In genomic region chr10:101840741-101841453, GRCh38 we compare ENCODE assay signal across 8 cellular contexts. TPM values are rescaled to one million over a fixed set of nuclear protein-coding genes. Genes with fewer than 3 reads are reported as not detected.
DNase-seq lines count a peak whose midpoint lies in the region; ATAC-seq and TF ChIP-seq lines count a peak whose summit lies in the region.

No MANE protein-coding gene starts in this region.

- H3K36me3 ChIP-seq in A673 (ENCODE audit: insufficient read depth, low read length, poor library complexity, severe bottlenecking) (no peaks in the 10 kb centered on the region), colonic mucosa (no peaks in the 10 kb centered on the region)

- CTCF ChIA-PET in A673 (lab: Charles Lee): interaction anchor here (0.6 to 3.7 kb wide), 23 partner anchors 8 to 386 kb away, joined by 3 to 71 read pairs (median 4); partner anchors contain the start of genes NPM3 and OGA

- no TSS peak for BruUV-seq in A673 (replicated peaks; lab: Mats Ljungman, UMichigan)

- H3K27ac ChIP-seq in A673 (ENCODE audit: low read depth, low read length, poor library complexity, severe bottlenecking) (no peak overlapping the region), colonic mucosa (no peak overlapping the region)

- peak overlapping the region; percentile 40 for H3K4me3 ChIP-seq in A673 (ENCODE audit: low read depth, low read length, poor library complexity, severe bottlenecking)
- H3K4me3 ChIP-seq in colonic mucosa: peak overlapping the region; percentile 24

- H3K4me1 ChIP-seq in A673 (ENCODE audit: insufficient read depth, low read length, poor library complexity, severe bottlenecking) (peaks cover 9% of the 10 kb centered on the region), colonic mucosa (peaks cover 10% of the 10 kb centered on the region)

- ATAC-seq in GM18520 (IDR thresholded peaks at IDR 0.05; ENCODE audit: unreplicated experiment): peak; percentile 49
- peak; percentile 70 for ATAC-seq in HG03108 (IDR thresholded peaks at IDR 0.05; ENCODE audit: unreplicated experiment)
- peak; percentile 82 for ATAC-seq in left lobe of liver

- H3K9me3 ChIP-seq in A673 (ENCODE audit: low read depth, low read length, poor library complexity, severe bottlenecking) (no peaks in the 10 kb centered on the region), colonic mucosa (no peaks in the 10 kb centered on the region)

- intact Hi-C loops in A673 (cut with micrococcal nuclease; ENCODE audit: unreplicated experiment): loop anchor here (1.0 kb wide), 2 partner anchors 169 to 232 kb away; no protein-coding TSS in a partner anchor
- intact Hi-C loops in colonic mucosa (cut with DNase I): loop anchor here (2.0 kb wide), 2 partner anchors 170 to 232 kb away; no protein-coding TSS in a partner anchor

- H3K9ac ChIP-seq in colonic mucosa (ENCODE audit: low read depth in 2 of 2, low read length in 2 of 2): no peak overlapping the region

- POLR2A ChIA-PET in A673 (lab: Charles Lee; ENCODE audit: low non-redundant PET): interaction anchor here (0.5 to 0.7 kb wide), 2 partner anchors 41 to 140 kb away, joined by 3 to 21 read pairs; no protein-coding TSS in a partner anchor

- no peaks in the 10 kb centered on the region for H3K27me3 ChIP-seq in A673 (replicated peaks; ENCODE audit: insufficient read depth, low read depth, low read length, poor library complexity)
- no peaks in the 10 kb centered on the region for H3K27me3 ChIP-seq in colonic mucosa

- DNase-seq in A673 (ENCODE audit: low spot score): peak; percentile 90
- DNase-seq in NCI-H226: peak; percentile 58
- DNase-seq in activated CD4-positive, alpha-beta T cell treated with anti-CD3 and anti-CD28 coated beads for 48 hours: peak; percentile 86
- DNase-seq in colonic mucosa: peak; percentile 81
- DNase-seq in left lobe of liver (ENCODE audit: low spot score): peak; percentile 80
- DNase-seq in stimulated activated CD4-positive, alpha-beta T cell treated with anti-CD3 and anti-CD28 coated beads, Interleukin-2, amount 100 ng/mL, for 24 hours: peak; percentile 80 to 82

- TF ChIP-seq CTCF in A673 (conservative IDR thresholded peaks at IDR 0.05; ENCODE audit: low read depth, low read length): peak; percentile 99
- peak; percentile 96 for TF ChIP-seq CTCF in colonic mucosa (IDR thresholded peaks at IDR 0.05)

RNA-seq across cellular contexts. Expression of gene KCNIP2, which starts 2.7 kb away (rescaled TPM):
- total RNA-seq in A673 (2021) (0.86 and 2.8 TPM in 2 replicates), colonic mucosa (1 to 10 TPM; 1.5 to 2.8 TPM), left lobe of liver (1.4 TPM)

RNA-seq across cellular contexts. Expression of gene OGA, which starts 22.7 kb away (rescaled TPM):
- total RNA-seq in A673 (2021) (109 and 114 TPM in 2 replicates), colonic mucosa (10 to 100 TPM; 70.4 to 77.8 TPM), left lobe of liver (32.8 TPM)

RNA-seq across cellular contexts. Expression of gene NPM3, which starts 57.7 kb away (rescaled TPM):
- total RNA-seq in A673 (2021): 94.7 and 98.2 TPM in 2 replicates
- total RNA-seq in colonic mucosa: 10 to 100 TPM; 14.6 to 73.6 TPM
- total RNA-seq in left lobe of liver: 7.2 TPM
